15 cellular contexts compared by ENCODE assay signal in the genomic region with DNA sequence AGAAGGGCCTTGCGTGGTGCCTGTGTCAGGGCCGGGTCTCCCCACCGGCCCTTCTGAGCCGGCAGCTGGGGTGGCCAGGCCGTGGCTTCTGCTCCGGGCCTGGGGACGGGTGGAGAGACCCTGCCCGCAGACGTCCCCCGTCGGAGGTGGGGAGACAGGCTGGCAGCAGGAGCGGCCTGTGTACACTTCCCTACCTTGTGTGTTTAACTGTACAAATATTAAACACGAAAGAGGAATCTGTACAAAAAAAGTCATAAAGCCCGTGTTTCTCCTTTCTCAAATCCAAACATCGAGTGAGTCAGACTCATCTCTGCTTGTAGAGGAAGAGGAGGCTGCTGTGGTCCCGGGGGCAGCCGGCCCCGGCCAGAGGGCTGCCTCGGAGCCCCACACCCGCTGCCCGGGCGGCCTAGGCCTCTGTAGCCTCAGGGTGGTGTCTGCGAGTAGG. TPM values are rescaled to one million over a fixed set of nuclear protein-coding genes. Genes with fewer than 3 reads are reported as not detected.
DNase-seq lines count a peak whose midpoint lies in the region; ATAC-seq, FAIRE-seq and TF ChIP-seq lines count a peak whose summit lies in the region.
"Had no signal": no experiment of that assay in that cellular context is flagged by ENCODE, and none has a peak within 500 bp of the region (broad histone marks: within the 10 kb centered on the region; RNA-seq: fewer than 3 reads in every experiment).

No MANE protein-coding gene starts in this region.

- H3K4me1 ChIP-seq in A549 (peaks cover 47% of the 10 kb centered on the region), PC-3 (ENCODE audit: insufficient read depth, low read length) (peaks cover 11% of the 10 kb centered on the region; the same call in 1 of the 2 replicates)
- H3K4me1 ChIP-seq: SJSA1 had no signal

- H3K4me2 ChIP-seq in A549 (peak overlapping the region; percentile 98), PC-3 (ENCODE audit: low read length) (peak overlapping the region; percentile 83)

- no peak for TF ChIP-seq CTCF in A549 (IDR thresholded peaks at IDR 0.05)
- no peak for TF ChIP-seq CTCF in PC-3 (conservative IDR thresholded peaks at IDR 0.05; ENCODE audit: low read depth, low read length)
- no peak for TF ChIP-seq CTCF in fibroblast of villous mesenchyme (IDR thresholded peaks at IDR 0.05; ENCODE audit: insufficient read depth, low read depth, low read length)
- TF ChIP-seq CTCF in progenitor cell of endocrine pancreas (IDR thresholded peaks at IDR 0.05; ENCODE audit: unreplicated experiment), result no peak

- intact Hi-C loops in PC-3 (cut with micrococcal nuclease), result no loop called here

- no peaks in the 10 kb centered on the region for H4K20me1 ChIP-seq in PC-3 (ENCODE audit: low read length)

- TF ChIP-seq POLR2A in A549 (IDR thresholded peaks at IDR 0.05; ENCODE audit: low read length), result 0 out of 2 replicates have a peak, but pooled peaks have one; percentile 17

- ATAC-seq in A549 (peak; percentile 18 to 67; a peak in 5 of 6 replicates), PC-3 (peak; percentile 70), HG03457 (IDR thresholded peaks at IDR 0.05; ENCODE audit: unreplicated experiment) (no peak)

- peak overlapping the region; percentile 9 for H3K4me3 Mint-ChIP-seq in progenitor cell of endocrine pancreas (ENCODE audit: low read depth)

- H3K27ac ChIP-seq in A549 (peak overlapping the region; percentile 87 to 96), PC-3 (ENCODE audit: low read length) (0 out of 2 replicates have a peak overlapping the region, but pooled peaks have one; percentile 34)
- H3K27ac ChIP-seq: SJSA1 had no signal

- POLR2A ChIA-PET in A549 (lab: Yijun Ruan, JAX), result no interaction called here
- POLR2A ChIA-PET in PC-3 (lab: Charles Lee; ENCODE audit: unreplicated experiment), result no interaction called here

- H3K79me2 ChIP-seq in PC-3 (ENCODE audit: low read length), result no peaks in the 10 kb centered on the region

- peaks cover 1% of the 10 kb centered on the region for H3K36me3 Mint-ChIP-seq in progenitor cell of endocrine pancreas (ENCODE audit: insufficient read depth)

- peaks cover 7% of the 10 kb centered on the region for H3K27me3 ChIP-seq in PC-3 (ENCODE audit: low read length)

- H3K9ac ChIP-seq in PC-3 (ENCODE audit: low read length), result no peak overlapping the region

- no peaks in the 10 kb centered on the region for H3F3A ChIP-seq in PC-3 (ENCODE audit: low read length, unreplicated experiment)

- H3K9me3 Mint-ChIP-seq in progenitor cell of endocrine pancreas (ENCODE audit: low read depth), result no peaks in the 10 kb centered on the region

- peak in 1 of 2 experiments; percentile 12; a peak in 1 of 5 replicates for TF ChIP-seq EP300 in A549 (IDR thresholded peaks at IDR 0.05)

- DNase-seq in A549 (ENCODE audit: low read depth in 1 of 2, low spot score in 1 of 2), result peak; percentile 54 to 72
- peak; percentile 55 for DNase-seq in PC-3
- peak; percentile 41 for DNase-seq in fibroblast of villous mesenchyme (ENCODE audit: low read depth)
- DNase-seq in progenitor cell of endocrine pancreas (ENCODE audit: low spot score, unreplicated experiment), result no peak
- no peak for DNase-seq in H4 (ENCODE audit: low spot score)
- no peak for DNase-seq in HK-2 (ENCODE audit: unreplicated experiment)
- no peak for DNase-seq in NCI-H2029 (lab: John Stamatoyannopoulos, UW)
- DNase-seq: activated CD8-positive, alpha-beta memory T cell treated with anti-CD3 and anti-CD28 coated beads, Interleukin-2, amount 50 U/mL, for 48 hours; effector CD8-positive, alpha-beta T cell; NCI-H1436 treated with DMSO at 0.1 percent for 48 hours; NCI-H774 had no signal

- peak overlapping the region; percentile 86 for H3K27ac Mint-ChIP-seq in progenitor cell of endocrine pancreas

- peak in 1 of 2 experiments; percentile 20; a peak in 1 of 5 replicates for TF ChIP-seq RAD21 in A549 (conservative IDR thresholded peaks at IDR 0.05 in 1 of 2, IDR thresholded peaks at IDR 0.05 in 1 of 2)

- H3K27me3 Mint-ChIP-seq in progenitor cell of endocrine pancreas, result peaks cover 5% of the 10 kb centered on the region

- no peaks in the 10 kb centered on the region for H3K9me2 ChIP-seq in PC-3 (replicated peaks; ENCODE audit: low read length)

- 4% methylated on average over 23 of the region's 23 CpGs for WGBS in A549 (ENCODE audit: missing lambda C conversion rate)

- H3K4me3 ChIP-seq in A549 (peak overlapping the region; percentile 53), PC-3 (ENCODE audit: low read length) (peak overlapping the region; percentile 58), fibroblast of villous mesenchyme (ENCODE audit: low read depth, low read length) (peak overlapping the region; percentile 42)
- H3K4me3 ChIP-seq: SJSA1 had no signal

- H3K9me3 ChIP-seq in A549 (no peaks in the 10 kb centered on the region), PC-3 (ENCODE audit: low read length) (no peaks in the 10 kb centered on the region)
- H3K9me3 ChIP-seq: SJSA1 had no signal

- CTCF ChIA-PET in A549 (lab: Yijun Ruan, JAX), result interaction anchor here (1.2 to 2.4 kb wide), 6 partner anchors 8 to 49 kb away, joined by 3 to 5 read pairs (median 4); no protein-coding TSS in a partner anchor
- CTCF ChIA-PET in PC-3 (lab: Charles Lee), result no interaction called here

- no TSS peak for BruUV-seq in PC-3 (replicated peaks; lab: Mats Ljungman, UMichigan)

- peaks cover 11% of the 10 kb centered on the region for H3K4me1 Mint-ChIP-seq in progenitor cell of endocrine pancreas (ENCODE audit: low read depth)

- H2AFZ ChIP-seq in PC-3 (ENCODE audit: low read length), result 0 out of 2 replicates have a peak overlapping the region, but pooled peaks have one; percentile 13

- FAIRE-seq in A549 (lab: Jason Lieb, UNC), result no peak

- H3K36me3 ChIP-seq in PC-3 (ENCODE audit: low read depth, low read length), result no peaks in the 10 kb centered on the region
- H3K36me3 ChIP-seq: SJSA1 had no signal

TF ChIP-seq in A549, 52 proteins besides CTCF, POLR2A, EP300 and RAD21:
- 0 out of 3 replicates have a peak, but pooled peaks have one; percentile 7 for TF ChIP-seq SMC3 (IDR thresholded peaks at IDR 0.05)
- no peak for TF ChIP-seq ZFP36 (IDR thresholded peaks at IDR 0.05; ENCODE audit: borderline replicate concordance, partially characterized antibody)
- peak in 1 of 2 experiments; percentile 49; a peak in 1 of 5 replicates for TF ChIP-seq JUN (IDR thresholded peaks at IDR 0.05)
- TF ChIP-seq FOSL2 (IDR thresholded peaks at IDR 0.05), result peak; percentile 39
- TF ChIP-seq FOSL2 (CRISPR knock-in tag; IDR thresholded peaks at IDR 0.05), result peak; percentile 48
- TF ChIP-seq CHD4 (IDR thresholded peaks at IDR 0.05; ENCODE audit: borderline replicate concordance), result no peak
- 0 out of 2 replicates have a peak, but pooled peaks have one; percentile 29 for TF ChIP-seq JUNB (IDR thresholded peaks at IDR 0.05)

RNA-seq across cellular contexts. Expression of gene CACNA1H, which starts 2.0 kb away (rescaled TPM):
- polyA plus RNA-seq in A549 (2011; rRNA removed) (7.2 and 8.6 TPM in 2 replicates), A549 (2017; fragmentation: RNase III; extraction: RNeasy Plus Mini Kit Qiagen cat#74134 plus additional on column Dnase treatment) (11.7 to 15.8 TPM (median 14.1 TPM) in 3 replicates)
- 11.7 and 18.5 TPM in 2 replicates for polyA plus RNA-seq in A549 (2012; cell fraction: cytosol; rRNA removed)
- polyA plus RNA-seq in A549 (2012; cell fraction: nucleus; rRNA removed), result 41.3 and 56.9 TPM in 2 replicates
- polyA minus RNA-seq in A549 (2011; rRNA and poly(A)+ RNA removed), result 14.1 and 17.6 TPM in 2 replicates
- total RNA-seq in PC-3 (2014; rRNA removed) (4.1 and 7.8 TPM in 2 replicates), fibroblast of villous mesenchyme (11.7 and 12.2 TPM in 2 replicates), progenitor cell of endocrine pancreas (42.3 and 42.8 TPM in 2 replicates)
- 1.4 and 2.0 TPM in 2 replicates for total RNA-seq in H4 (2014; rRNA removed; shearing (Covaris generic))
- total RNA-seq: SJSA1 had no signal

RNA-seq across cellular contexts. Expression of gene C1QTNF8, which starts 58.9 kb away (rescaled TPM):
- not detected in 2 replicates for polyA plus RNA-seq in A549 (2011; rRNA removed)
- polyA plus RNA-seq in A549 (2012; cell fraction: cytosol; rRNA removed), result not detected in 2 replicates
- not detected in 2 replicates for polyA plus RNA-seq in A549 (2012; cell fraction: nucleus; rRNA removed)
- not detected in 3 replicates for polyA plus RNA-seq in A549 (2017; fragmentation: RNase III; extraction: RNeasy Plus Mini Kit Qiagen cat#74134 plus additional on column Dnase treatment)
- polyA minus RNA-seq in A549 (2011; rRNA and poly(A)+ RNA removed), result not detected in 2 replicates
- not detected in 2 replicates for total RNA-seq in PC-3 (2014; rRNA removed)
- not detected in 2 replicates for total RNA-seq in fibroblast of villous mesenchyme
- not detected in 2 replicates for total RNA-seq in progenitor cell of endocrine pancreas
- total RNA-seq in H4 (2014; rRNA removed; shearing (Covaris generic)), result not detected in 2 replicates
- total RNA-seq: mesenteric fat pad, SJSA1 had no signal
- polyA plus RNA-seq: adipose tissue had no signal

Comparison
In these comparisons a context has a peak if more than half of its experiments do, and no peak if none do; other contexts are left out.
1. DNase-seq: peak in A549 (2 of 2), PC-3 (single experiment) and fibroblast of villous mesenchyme (single experiment); none in progenitor cell of endocrine pancreas (single experiment), H4 (single experiment), HK-2 (single experiment) and NCI-H2029 (single experiment).
2. Peak in every context shown above with its lines, with median percentiles within 50 percentile points of each other: H3K4me3 ChIP-seq.